In the genomic region with DNA sequence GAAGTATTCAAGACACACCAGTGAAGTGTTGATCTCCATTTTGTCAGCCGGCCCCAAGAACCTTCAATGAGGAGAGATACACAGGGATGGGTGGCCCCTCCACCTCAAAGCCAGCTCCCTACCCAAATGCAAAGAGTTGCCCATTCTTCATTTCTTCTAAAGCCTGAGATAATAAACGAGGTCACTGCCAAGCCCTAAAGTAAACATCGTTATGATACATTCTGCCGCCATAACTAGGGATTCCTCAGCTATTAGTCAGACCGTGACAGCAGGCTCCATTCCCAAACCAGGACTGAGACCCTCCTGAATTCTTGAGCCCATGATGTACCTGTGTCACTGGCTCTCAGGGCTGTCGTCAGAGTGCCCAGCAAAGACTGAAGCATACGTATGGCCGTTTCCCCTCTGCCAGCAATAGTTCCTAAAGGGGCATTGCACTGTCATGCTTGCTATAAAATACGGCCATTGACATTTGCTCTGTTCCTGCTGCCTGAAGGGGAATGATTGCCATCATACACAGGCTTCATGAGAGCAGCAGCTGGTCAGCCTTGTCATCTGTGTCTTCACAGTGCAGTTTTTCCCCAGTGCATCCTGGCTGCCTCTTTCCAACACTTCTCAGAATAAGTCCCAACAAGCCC, we compare ENCODE assay signal across 14 cellular contexts. TPM values are rescaled to one million over a fixed set of nuclear protein-coding genes. Genes with fewer than 3 reads are reported as not detected.
A peak's percentile ranks its signal among the peaks of the same experiment; 100 is the strongest.
DNase-seq lines count a peak whose midpoint lies in the region; TF ChIP-seq lines count a peak whose summit lies in the region.
"Had no signal": no experiment of that assay in that cellular context is flagged by ENCODE, and none has a peak within 500 bp of the region (broad histone marks: within the 10 kb centered on the region; RNA-seq: fewer than 3 reads in every experiment).

No MANE protein-coding gene starts in this region.

- no peak overlapping the region for H3K18ac ChIP-seq in mesendoderm (ENCODE audit: low read length)

- no peak overlapping the region for H3K23ac ChIP-seq in mesendoderm (ENCODE audit: low read length)

- H3K4me1 ChIP-seq in mesendoderm (ENCODE audit: control insufficient read depth, low read depth, low read length) (peaks cover 4% of the 10 kb centered on the region), tibial artery (peaks cover 0 to 16% (median 0%) of the 10 kb centered on the region in 4 donors)
- H3K4me1 ChIP-seq: adrenal gland, left ventricle myocardium inferior, right atrium auricular region had no signal

- no peak overlapping the region for H2BK5ac ChIP-seq in mesendoderm (ENCODE audit: low read length)

- H3K4me2 ChIP-seq in mesendoderm (ENCODE audit: low read length): no peak overlapping the region
- H3K4me2 ChIP-seq: SK-N-SH had no signal

- no peak overlapping the region for H4K8ac ChIP-seq in mesendoderm (ENCODE audit: low read depth, low read length)

- H3K36me3 ChIP-seq in mesendoderm (ENCODE audit: control insufficient read depth, insufficient read depth, low read length) (no peaks in the 10 kb centered on the region), tibial artery (no peaks in the 10 kb centered on the region)
- H3K36me3 ChIP-seq: adrenal gland, left ventricle myocardium inferior, right atrium auricular region had no signal

- H3K4me3 ChIP-seq in mesendoderm (ENCODE audit: low read length) (no peak overlapping the region), tibial artery (no peak overlapping the region)
- H3K4me3 ChIP-seq: adrenal gland, left ventricle myocardium inferior, right atrium auricular region had no signal

- H3K79me2 ChIP-seq in mesendoderm (ENCODE audit: control insufficient read depth, insufficient read depth, low read length): no peaks in the 10 kb centered on the region

- H3K27me3 ChIP-seq in mesendoderm (ENCODE audit: insufficient read depth, low read length, poor library complexity) (no peaks in the 10 kb centered on the region), tibial artery (no peaks in the 10 kb centered on the region)
- H3K27me3 ChIP-seq: adrenal gland, right atrium auricular region had no signal

- H3K56ac ChIP-seq in mesendoderm (ENCODE audit: low read length): no peak overlapping the region

- H2BK15ac ChIP-seq in mesendoderm (replicated peaks; ENCODE audit: low read depth): no peak overlapping the region

- no peaks in the 10 kb centered on the region for H3K79me1 ChIP-seq in mesendoderm (ENCODE audit: low read length)

- TF ChIP-seq CTCF in tibial artery (IDR thresholded peaks at IDR 0.05): no peak

- intact Hi-C loops in tibial artery (cut with DNase I; ENCODE audit: low total_unique reads): no loop called here

- WGBS in mesendoderm (ENCODE audit: extremely low coverage, insufficient coverage, low lambda C conversion rate): no CpG with 5 or more reads among the region's 9 CpGs

- H3K27ac ChIP-seq in mesendoderm (ENCODE audit: low read depth, low read length): no peak overlapping the region
- no peak overlapping the region for H3K27ac ChIP-seq in tibial artery
- H3K27ac ChIP-seq: adrenal gland, left ventricle myocardium inferior, right atrium auricular region had no signal

- no peak overlapping the region for H2BK120ac ChIP-seq in mesendoderm (ENCODE audit: low read depth, low read length)

- in situ Hi-C loops in Caki2 (cut with HindIII; ENCODE audit: low pct_unique_long_range_greater_than_20kb, low sequenced_read_pairs): no loop called here

- no peak overlapping the region for H2AK5ac ChIP-seq in mesendoderm (ENCODE audit: low read length)

- no peak overlapping the region for H3K4ac ChIP-seq in mesendoderm (ENCODE audit: low read depth, low read length)

- no peak overlapping the region for H4K5ac ChIP-seq in mesendoderm (ENCODE audit: low read length)

- H3K9me3 ChIP-seq in tibial artery: no peaks in the 10 kb centered on the region
- H3K9me3 ChIP-seq: adrenal gland, left ventricle myocardium inferior, right atrium auricular region, SK-N-SH had no signal

- H3K9ac ChIP-seq in mesendoderm (ENCODE audit: low read length): no peak overlapping the region
- H3K9ac ChIP-seq: SK-N-SH had no signal

- peak; percentile 53 for DNase-seq in Caki2 (ENCODE audit: low read depth)
- DNase-seq in ELR (ENCODE audit: low read depth): peak; percentile 39
- DNase-seq in RPMI7951 (ENCODE audit: low read depth): peak; percentile 58
- peak; percentile 54 for DNase-seq in mesendoderm
- DNase-seq in activated naive CD4-positive, alpha-beta T cell treated with Interleukin-2 at 50 U/mL for 16 hours: no peak
- no peak for DNase-seq in tibial artery
- no peak for DNase-seq in iPS-NIHi7 (ENCODE audit: extremely low spot score)
- DNase-seq: DMS79, NCI-H2227 treated with DMSO at 0.1 percent for 48 hours had no signal

RNA-seq across cellular contexts. Expression of a gene that starts 41.7 kb away (rescaled TPM):
- 7.0 and 7.7 TPM in 2 replicates for total RNA-seq in Caki2 (2014; rRNA removed; shearing (Covaris generic); ENCODE audit: low replicate concordance)
- 0.39 and 0.48 TPM in 2 replicates for total RNA-seq in RPMI7951 (2014; rRNA removed; shearing (Covaris generic))
- polyA plus RNA-seq in mesendoderm (2013, experiment 1 of 2): 0.25 TPM
- 0.20 TPM for polyA plus RNA-seq in mesendoderm (2013, experiment 2 of 2)
- total RNA-seq: natural killer cell treated with Interleukin-12 subunit alpha and Interleukin-12 subunit beta and Interleukin-15 and Interleukin-18, amount 100 ng/mL, for 72 hours had no signal
- polyA plus RNA-seq: SK-N-SH had no signal

Comparison
In these comparisons a context has a peak if more than half of its experiments do, and no peak if none do; other contexts are left out.
1. DNase-seq: peak in Caki2 (single experiment), ELR (single experiment), RPMI7951 (single experiment) and mesendoderm (single experiment); none in activated naive CD4-positive, alpha-beta T cell treated with Interleukin-2 at 50 U/mL for 16 hours (single experiment), tibial artery (0 of 2) and iPS-NIHi7 (single experiment).